ENCODE assay signal across 8 cellular contexts in the genomic region with DNA sequence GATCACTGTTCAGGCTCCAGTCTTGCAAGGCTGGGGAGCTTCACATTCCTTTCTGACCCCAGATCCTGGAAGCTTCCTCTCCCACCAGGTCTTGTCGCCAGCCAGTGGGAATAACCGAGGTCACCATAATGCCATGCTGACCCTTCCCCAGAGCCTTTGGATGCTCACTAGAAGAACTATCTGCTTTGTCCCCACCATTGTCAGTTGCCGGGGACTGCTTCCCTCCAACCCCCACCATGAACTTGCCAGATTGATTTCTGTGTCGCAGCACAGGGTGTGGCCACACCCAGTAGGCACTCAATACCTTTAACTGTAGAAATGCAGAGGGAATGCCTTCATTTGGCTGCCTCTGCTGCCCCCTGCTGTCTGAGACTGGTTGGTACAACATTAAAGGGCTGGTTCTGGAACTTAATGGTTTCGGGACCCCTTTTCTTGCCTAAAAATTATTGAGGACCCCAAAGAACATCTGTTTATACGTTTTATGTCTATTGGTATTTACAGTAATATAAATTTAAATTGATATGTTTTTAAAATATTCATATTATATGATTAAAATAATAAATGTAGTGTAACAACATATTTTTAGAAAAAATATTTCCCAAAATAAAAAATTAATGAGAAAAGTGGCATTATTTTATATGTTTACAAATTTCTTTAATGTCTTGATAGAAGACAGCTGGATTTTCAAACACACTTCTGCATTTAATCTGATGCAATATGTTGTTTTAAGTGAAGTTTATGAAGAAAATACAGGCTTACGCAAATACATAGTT. TPM values are rescaled to one million over a fixed set of nuclear protein-coding genes. Genes with fewer than 3 reads are reported as not detected.
DNase-seq lines count a peak whose midpoint lies in the region; ATAC-seq, FAIRE-seq and TF ChIP-seq lines count a peak whose summit lies in the region.

No MANE protein-coding gene starts in this region.

- FAIRE-seq in HTR-8/SVneo (lab: Jason Lieb, UNC) (peak; percentile 85), endothelial cell of umbilical vein (lab: Jason Lieb, UNC) (peak; percentile 94)

- DNase-seq in Caki2 (ENCODE audit: low read depth) (peak; percentile 38), HTR-8/SVneo (ENCODE audit: insufficient read length, low spot score) (peak; percentile 82), NT2/D1 (ENCODE audit: low read depth, low spot score) (peak; percentile 61), endothelial cell of umbilical vein (ENCODE audit: low read depth, low spot score) (peak; percentile 76), myocyte (ENCODE audit: low read depth) (peak; percentile 65)
- DNase-seq in activated CD8-positive, alpha-beta memory T cell treated with anti-CD3 and anti-CD28 coated beads for 4 hours (ENCODE audit: low read depth in 2 of 2) = peak; percentile 60 to 64
- peak; percentile 27 to 63 for DNase-seq in stimulated activated CD8-positive, alpha-beta memory T cell treated with anti-CD3 and anti-CD28 coated beads, Interleukin-7, amount 100 ng/mL, for 48 hours (ENCODE audit: extremely low read depth in 1 of 2, low read depth in 1 of 2)

- CTCF ChIA-PET in endothelial cell of umbilical vein (lab: Charles Lee) = interaction anchor here (0.6 to 7.2 kb wide), 17 partner anchors 9 to 252 kb away, joined by 3 to 115 read pairs (median 4); no protein-coding TSS in a partner anchor

- no peak for ATAC-seq in HG02970 (IDR thresholded peaks at IDR 0.05; ENCODE audit: low FRiP score, unreplicated experiment)

- H3K9ac ChIP-seq in NT2/D1 (ENCODE audit: insufficient read length, low read depth) (no peak overlapping the region), endothelial cell of umbilical vein (replicated peaks; ENCODE audit: extremely low read depth, insufficient read depth, low read length) (no peak overlapping the region)

- POLR2A ChIA-PET in endothelial cell of umbilical vein (lab: Charles Lee) = no interaction called here

- TF ChIP-seq POLR2A in endothelial cell of umbilical vein (IDR thresholded peaks at IDR 0.05; ENCODE audit: low read depth, low read length) = no peak

- dilution Hi-C loops in endothelial cell of umbilical vein (cut with MboI; ENCODE audit: extremely low pct_ligation_motif_present, low sequenced_read_pairs) = loop anchor here (10.0 kb wide), 1 partner anchor 88 kb away; no protein-coding TSS in a partner anchor

- H3K27me3 ChIP-seq in NT2/D1 (ENCODE audit: insufficient read depth, insufficient read length) (no peaks in the 10 kb centered on the region), endothelial cell of umbilical vein (ENCODE audit: control insufficient read depth in 2 of 2, insufficient read depth in 2 of 2, low read length in 2 of 2) (no peaks in the 10 kb centered on the region)

- no peak overlapping the region for H2AFZ ChIP-seq in endothelial cell of umbilical vein (ENCODE audit: low read depth, low read length)

- no peaks in the 10 kb centered on the region for H3K79me2 ChIP-seq in endothelial cell of umbilical vein (ENCODE audit: control insufficient read depth, insufficient read depth, low read length)

- peak; percentile 72 to 78 for TF ChIP-seq CTCF in endothelial cell of umbilical vein (IDR thresholded peaks at IDR 0.05; ENCODE audit: extremely low read depth in 1 of 2, insufficient read depth in 1 of 2, low read depth in 1 of 2, low read length in 2 of 2)

- no peak overlapping the region for H3K4me2 ChIP-seq in endothelial cell of umbilical vein (ENCODE audit: insufficient read depth, low read length)

- H4K20me1 ChIP-seq in endothelial cell of umbilical vein (replicated peaks; ENCODE audit: control insufficient read depth, extremely low read depth, insufficient read depth, low read length) = no peaks in the 10 kb centered on the region

- H3K4me3 ChIP-seq in NT2/D1 (ENCODE audit: insufficient read length, low read depth) (no peak overlapping the region), endothelial cell of umbilical vein (replicated peaks in 1 of 3; ENCODE audit: insufficient read depth in 1 of 3, low read depth in 1 of 3, low read length in 3 of 3) (no peak overlapping the region)

- intact Hi-C loops in endothelial cell of umbilical vein (cut with micrococcal nuclease) = loop anchor here (1.0 to 2.0 kb wide), 4 partner anchors 87 to 252 kb away; no protein-coding TSS in a partner anchor

- H3K9me3 ChIP-seq in NT2/D1 (ENCODE audit: insufficient read depth, low read length) (no peaks in the 10 kb centered on the region), endothelial cell of umbilical vein (replicated peaks; ENCODE audit: control insufficient read depth, insufficient read depth, low read length) (no peaks in the 10 kb centered on the region)

- H3K27ac ChIP-seq in endothelial cell of umbilical vein (ENCODE audit: insufficient read depth, low read depth, low read length) = no peak overlapping the region

- no TSS peak for BruUV-seq in endothelial cell of umbilical vein (replicated peaks; lab: Mats Ljungman, UMichigan)

- H3K4me1 ChIP-seq in NT2/D1 (ENCODE audit: insufficient read depth, insufficient read length) (peaks cover 11% of the 10 kb centered on the region), endothelial cell of umbilical vein (ENCODE audit: control insufficient read depth, extremely low read depth, insufficient read depth, low read length) (peaks cover 13% of the 10 kb centered on the region)

- in situ Hi-C loops in Caki2 (cut with HindIII; ENCODE audit: low pct_unique_long_range_greater_than_20kb, low sequenced_read_pairs) = no loop called here

- H3K36me3 ChIP-seq in NT2/D1 (ENCODE audit: insufficient read depth, insufficient read length, low read length) (no peaks in the 10 kb centered on the region), endothelial cell of umbilical vein (ENCODE audit: control insufficient read depth in 2 of 2, extremely low read depth in 1 of 2, insufficient read depth in 2 of 2, low read length in 2 of 2) (no peaks in the 10 kb centered on the region)

- H3K9me1 ChIP-seq in endothelial cell of umbilical vein (replicated peaks; ENCODE audit: control insufficient read depth, extremely low read depth, insufficient read depth, low read length) = no peaks in the 10 kb centered on the region

TF ChIP-seq in endothelial cell of umbilical vein, 7 proteins besides CTCF, POLR2A, EP300 and RAD21:
- no peak for TF ChIP-seq GATA2 (IDR thresholded peaks at IDR 0.05; ENCODE audit: insufficient read depth, insufficient read length, low read depth, low read length)
- TF ChIP-seq MYC (IDR thresholded peaks at IDR 0.05; ENCODE audit: low read depth, low read length) = no peak
- TF ChIP-seq POLR2AphosphoS5 (IDR thresholded peaks at IDR 0.05; ENCODE audit: insufficient read depth, low read depth, low read length) = no peak
- TF ChIP-seq, protein P1, sequence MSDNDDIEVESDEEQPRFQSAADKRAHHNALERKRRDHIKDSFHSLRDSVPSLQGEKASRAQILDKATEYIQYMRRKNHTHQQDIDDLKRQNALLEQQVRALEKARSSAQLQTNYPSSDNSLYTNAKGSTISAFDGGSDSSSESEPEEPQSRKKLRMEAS (IDR thresholded peaks at IDR 0.05; ENCODE audit: insufficient read depth, insufficient read length) = no peak
- TF ChIP-seq JUN (IDR thresholded peaks at IDR 0.05; ENCODE audit: borderline replicate concordance, insufficient read depth, insufficient read length, low read depth) = no peak
- TF ChIP-seq FOS (IDR thresholded peaks at IDR 0.05; ENCODE audit: borderline replicate concordance, insufficient read depth, low read length) = no peak
- TF ChIP-seq EZH2 (IDR thresholded peaks at IDR 0.05; ENCODE audit: borderline replicate concordance, low read depth, low read length, severe bottlenecking) = no peak
TF ChIP-seq in endothelial cell of umbilical vein: peak in this region for 0.

RNA-seq across cellular contexts. Expression of a gene that starts 6.6 kb away (rescaled TPM):
- total RNA-seq in Caki2 (2014; rRNA removed; shearing (Covaris generic); ENCODE audit: low replicate concordance) = 1.6 and 2.8 TPM in 2 replicates
- 50.1 and 79.2 TPM in 2 replicates for total RNA-seq in endothelial cell of umbilical vein
- polyA plus RNA-seq in endothelial cell of umbilical vein = 60.2 and 74.0 TPM in 2 replicates
- 29.2 and 37.9 TPM in 2 replicates for polyA plus RNA-seq in endothelial cell of umbilical vein (2011; cell fraction: cytosol; rRNA removed)
- polyA plus RNA-seq in endothelial cell of umbilical vein (2011; cell fraction: nucleus; rRNA removed) = 149 and 190 TPM in 2 replicates
- 24.4 and 35.1 TPM in 2 replicates for polyA plus RNA-seq in endothelial cell of umbilical vein (2012)
- 66.2 and 70.5 TPM in 2 replicates for polyA minus RNA-seq in endothelial cell of umbilical vein
- 12.5 TPM for polyA minus RNA-seq in endothelial cell of umbilical vein (2011; cell fraction: cytosol; rRNA and poly(A)+ RNA removed)
- 69.0 and 96.3 TPM in 2 replicates for polyA minus RNA-seq in endothelial cell of umbilical vein (2011; cell fraction: nucleus; rRNA and poly(A)+ RNA removed)
- 16.1 and 18.3 TPM in 2 replicates for total RNA-seq in myocyte
- polyA plus RNA-seq in myocyte (2012) = 50.3 TPM

RNA-seq across cellular contexts. Expression of a gene that starts 29.7 kb away (rescaled TPM):
- 51.3 and 72.5 TPM in 2 replicates for total RNA-seq in Caki2 (2014; rRNA removed; shearing (Covaris generic); ENCODE audit: low replicate concordance)
- total RNA-seq in endothelial cell of umbilical vein = 384 and 409 TPM in 2 replicates
- 816 and 1,196 TPM in 2 replicates for polyA plus RNA-seq in endothelial cell of umbilical vein
- polyA plus RNA-seq in endothelial cell of umbilical vein (2011; cell fraction: cytosol; rRNA removed) = 484 and 524 TPM in 2 replicates
- polyA plus RNA-seq in endothelial cell of umbilical vein (2011; cell fraction: nucleus; rRNA removed) = 284 and 302 TPM in 2 replicates
- polyA plus RNA-seq in endothelial cell of umbilical vein (2012) = 320 and 386 TPM in 2 replicates
- 359 and 398 TPM in 2 replicates for polyA minus RNA-seq in endothelial cell of umbilical vein
- 120 TPM for polyA minus RNA-seq in endothelial cell of umbilical vein (2011; cell fraction: cytosol; rRNA and poly(A)+ RNA removed)
- 95.0 and 155 TPM in 2 replicates for polyA minus RNA-seq in endothelial cell of umbilical vein (2011; cell fraction: nucleus; rRNA and poly(A)+ RNA removed)
- 902 and 923 TPM in 2 replicates for total RNA-seq in myocyte
- polyA plus RNA-seq in myocyte (2012) = 932 TPM
